In genomic region chr17:79402275-79402674, GRCh38 we compare ENCODE assay signal across 22 cellular contexts.
"Had no signal": no experiment of that assay in that cellular context is flagged by ENCODE, and none has a peak within 500 bp of the region (broad histone marks: within the 10 kb centered on the region; RNA-seq: fewer than 3 reads in every experiment).

No MANE protein-coding gene starts in this region.

- H3K9me3 Mint-ChIP-seq: activated CD4-positive, alpha-beta memory T cell treated with anti-CD3 and anti-CD28 coated beads, Interleukin-2, amount 10 ng/mL, durations not matched to agents 7 days and 5 days; activated T-cell treated with anti-CD3 and anti-CD28 coated beads, Interleukin-2, amount 50 U/mL, for 4 hours; activated T-helper 17 cell treated with anti-CD3 and anti-CD28 coated beads, Interleukin-2, amount 50 U/mL, for 72 hours had no signal

- ATAC-seq: activated T-cell treated with anti-CD3 and anti-CD28 coated beads, Interleukin-2, amount 50 U/mL, for 4 hours; activated T-helper 17 cell treated with anti-CD3 and anti-CD28 coated beads, Interleukin-2, amount 50 U/mL, for 72 hours; heart left ventricle had no signal

- DNase-seq: activated CD4-positive, alpha-beta memory T cell treated with anti-CD3 and anti-CD28 coated beads, Interleukin-2, amount 10 ng/mL, durations not matched to agents 7 days and 5 days; activated CD4-positive, alpha-beta T cell treated with anti-CD3 and anti-CD28 coated beads for 1 hour; activated CD4-positive, alpha-beta T cell treated with anti-CD3 and anti-CD28 coated beads for 4 hours; activated CD4-positive, alpha-beta T cell treated with anti-CD3 and anti-CD28 coated beads, Interleukin-2, amount 10 ng/mL, durations not matched to agents 7 days and 5 days; activated CD4-positive, alpha-beta T cell treated with anti-CD3 and anti-CD28 coated beads, Interleukin-2, amount 50 U/mL, for 4 hours; activated CD8-positive, alpha-beta memory T cell treated with anti-CD3 and anti-CD28 coated beads for 24 hours; activated effector memory CD4-positive, alpha-beta T cell treated with Interleukin-2 at 50 U/mL for 16 hours; activated gamma-delta T cell treated with Interleukin-2 at 50 U/mL for 16 hours; activated naive CD4-positive, alpha-beta T cell treated with anti-CD3 and anti-CD28 coated beads, Interleukin-2, amount 50 U/mL, for 16 hours; activated naive CD4-positive, alpha-beta T cell treated with Interleukin-2 at 50 U/mL for 16 hours; activated T-cell treated with anti-CD3 and anti-CD28 coated beads, Interleukin-2, amount 50 U/mL, for 4 hours; amniotic stem cell; anterior cingulate cortex; caudate nucleus; effector CD8-positive, alpha-beta T cell; esophagus squamous epithelium; foreskin melanocyte; heart left ventricle; T-helper 2 cell had no signal

- H3K36me3 ChIP-seq: esophagus squamous epithelium, heart left ventricle had no signal

- H3K27ac ChIP-seq: epithelial cell of prostate, esophagus squamous epithelium, heart left ventricle had no signal

- H3K4me3 ChIP-seq: esophagus squamous epithelium, heart left ventricle had no signal

- H3K9me3 ChIP-seq: esophagus squamous epithelium, heart left ventricle had no signal

- H3K27ac Mint-ChIP-seq: activated CD4-positive, alpha-beta memory T cell treated with anti-CD3 and anti-CD28 coated beads, Interleukin-2, amount 10 ng/mL, durations not matched to agents 7 days and 5 days; activated CD4-positive, alpha-beta T cell treated with anti-CD3 and anti-CD28 coated beads, Interleukin-2, amount 10 ng/mL, durations not matched to agents 7 days and 5 days; activated naive CD8-positive, alpha-beta T cell; activated T-helper 17 cell treated with anti-CD3 and anti-CD28 coated beads, Interleukin-2, amount 50 U/mL, for 72 hours had no signal

- H3K4me3 Mint-ChIP-seq: activated CD4-positive, alpha-beta memory T cell treated with anti-CD3 and anti-CD28 coated beads, Interleukin-2, amount 10 ng/mL, durations not matched to agents 7 days and 5 days; activated CD4-positive, alpha-beta T cell treated with anti-CD3 and anti-CD28 coated beads, Interleukin-2, amount 10 ng/mL, durations not matched to agents 7 days and 5 days; activated naive CD8-positive, alpha-beta T cell; activated T-cell treated with anti-CD3 and anti-CD28 coated beads, Interleukin-2, amount 50 U/mL, for 4 hours had no signal

- H3K36me3 Mint-ChIP-seq: activated naive CD8-positive, alpha-beta T cell had no signal
